Comparison of ENCODE assay signal across 28 cellular contexts in the genomic region with DNA sequence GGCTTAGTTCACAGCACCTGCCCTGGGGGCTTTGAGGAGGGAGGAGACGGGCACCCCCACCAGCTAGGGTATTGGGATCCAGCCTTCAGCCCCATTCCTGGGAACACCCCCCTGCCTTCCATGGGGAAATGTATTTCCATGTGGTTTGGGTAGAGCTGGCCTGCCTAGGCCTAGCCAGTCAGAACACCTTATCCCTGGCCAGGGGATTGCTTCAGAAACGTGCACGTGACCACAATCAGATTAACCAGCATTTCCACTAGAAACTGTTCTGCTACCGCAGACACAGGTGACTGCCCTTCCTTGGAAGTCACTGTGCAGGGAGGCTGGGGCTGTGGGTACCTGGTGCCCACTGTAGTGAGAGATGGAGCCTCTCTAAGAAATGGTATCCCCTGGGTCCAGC. TPM values are rescaled to one million over a fixed set of nuclear protein-coding genes. Genes with fewer than 3 reads are reported as not detected.
"Had no signal": no experiment of that assay in that cellular context is flagged by ENCODE, and none has a peak within 500 bp of the region (broad histone marks: within the 10 kb centered on the region; RNA-seq: fewer than 3 reads in every experiment).

No MANE protein-coding gene starts in this region.

- H3K4me2 ChIP-seq: KMS-11 had no signal

- H3K27ac Mint-ChIP-seq: activated CD8-positive, alpha-beta T cell treated with anti-CD3 and anti-CD28 coated beads for 36 hours; activated naive CD4-positive, alpha-beta T cell treated with anti-CD3 and anti-CD28 coated beads, Interleukin-2, amount 50 U/mL, for 24 hours; activated T-cell treated with anti-CD3 and anti-CD28 coated beads, Interleukin-2, amount 50 U/mL, for 72 hours; activated T-helper 2 cell treated with anti-CD3 and anti-CD28 coated beads, Interferon-gamma antibody, Interleukin-2, Interleukin-4, amounts not matched to agents 10 μg/mL and 5 μg/mL and 100 μg/mL, durations not matched to agents 14 hours and 24 hours and 36 hours had no signal

- H3K9me3 Mint-ChIP-seq: activated CD8-positive, alpha-beta T cell treated with anti-CD3 and anti-CD28 coated beads for 36 hours; activated naive CD4-positive, alpha-beta T cell treated with anti-CD3 and anti-CD28 coated beads, Interleukin-2, amount 50 U/mL, for 24 hours; activated T-cell treated with anti-CD3 and anti-CD28 coated beads, Interleukin-2, amount 50 U/mL, for 72 hours; activated T-helper 2 cell treated with anti-CD3 and anti-CD28 coated beads, Interferon-gamma antibody, Interleukin-2, Interleukin-4, amounts not matched to agents 10 μg/mL and 5 μg/mL and 100 μg/mL, durations not matched to agents 14 hours and 24 hours and 36 hours; central memory CD8-positive, alpha-beta T cell had no signal

- H3K27me3 Mint-ChIP-seq: activated CD8-positive, alpha-beta T cell treated with anti-CD3 and anti-CD28 coated beads for 36 hours; activated naive CD4-positive, alpha-beta T cell treated with anti-CD3 and anti-CD28 coated beads, Interleukin-2, amount 50 U/mL, for 24 hours; brain; central memory CD8-positive, alpha-beta T cell had no signal

- H3K27ac ChIP-seq: KMS-11, SK-N-MC, VCaP had no signal

- H3K36me3 Mint-ChIP-seq: activated naive CD4-positive, alpha-beta T cell treated with anti-CD3 and anti-CD28 coated beads, Interleukin-2, amount 50 U/mL, for 24 hours had no signal

- H3K4me1 Mint-ChIP-seq: activated naive CD4-positive, alpha-beta T cell treated with anti-CD3 and anti-CD28 coated beads, Interleukin-2, amount 50 U/mL, for 24 hours; brain; central memory CD8-positive, alpha-beta T cell had no signal

- ATAC-seq: activated CD4-positive, CD25-positive, alpha-beta regulatory T cell treated with anti-CD3 and anti-CD28 coated beads, Interleukin-2, amount 50 U/mL, for 24 hours; activated CD8-positive, alpha-beta T cell treated with anti-CD3 and anti-CD28 coated beads for 36 hours; activated T-cell treated with anti-CD3 and anti-CD28 coated beads, Interleukin-2, amount 50 U/mL, for 72 hours had no signal

- H3K4me3 ChIP-seq: SK-N-MC had no signal

- DNase-seq: activated CD4-positive, alpha-beta T cell treated with anti-CD3 and anti-CD28 coated beads for 4 hours; activated CD8-positive, alpha-beta memory T cell treated with anti-CD3 and anti-CD28 coated beads, Interleukin-2, amount 50 U/mL, for 4 hours; activated CD8-positive, alpha-beta T cell treated with anti-CD3 and anti-CD28 coated beads for 36 hours; activated gamma-delta T cell treated with Interleukin-2 at 50 U/mL for 16 hours; activated T-cell treated with anti-CD3 and anti-CD28 coated beads, Interleukin-2, amount 50 U/mL, for 72 hours; amygdala; NCI-H1092; NCI-H1417 treated with DMSO at 0.1 percent for 48 hours; NCI-H1694; NCI-H2029; NCI-H2107; NCI-H2171 treated with DMSO at 0.1 percent for 48 hours; NCI-H226; NCI-H526; NCI-H774; T-helper 1 cell had no signal

- H3K4me3 Mint-ChIP-seq: activated CD8-positive, alpha-beta T cell treated with anti-CD3 and anti-CD28 coated beads for 36 hours; activated naive CD4-positive, alpha-beta T cell treated with anti-CD3 and anti-CD28 coated beads, Interleukin-2, amount 50 U/mL, for 24 hours; activated T-cell treated with anti-CD3 and anti-CD28 coated beads, Interleukin-2, amount 50 U/mL, for 72 hours; brain; central memory CD8-positive, alpha-beta T cell had no signal

RNA-seq across cellular contexts. Expression of a gene that starts 24.8 kb away (rescaled TPM):
- total RNA-seq: activated CD8-positive, alpha-beta T cell treated with anti-CD3 and anti-CD28 coated beads for 36 hours; activated T-cell treated with anti-CD3 and anti-CD28 coated beads, Interleukin-2, amount 50 U/mL, for 72 hours; activated T-helper 2 cell treated with anti-CD3 and anti-CD28 coated beads, Interferon-gamma antibody, Interleukin-2, Interleukin-4, amounts not matched to agents 10 μg/mL and 5 μg/mL and 100 μg/mL, durations not matched to agents 14 hours and 24 hours and 36 hours; astrocyte; NCI-H460; RPMI7951; T-helper 2 cell treated with Interferon-gamma antibody and Interleukin-4, amounts not matched to agents 100 ng/mL and 5 ng/mL, for 36 hours had no signal
